ENCODE assay signal across 11 cellular contexts in genomic region chr5:76371955-76372319, GRCh38. TPM values are rescaled to one million over a fixed set of nuclear protein-coding genes. Genes with fewer than 3 reads are reported as not detected.
DNase-seq lines count a peak whose midpoint lies in the region; ATAC-seq and TF ChIP-seq lines count a peak whose summit lies in the region.
"Had no signal": no experiment of that assay in that cellular context is flagged by ENCODE, and none has a peak within 500 bp of the region (broad histone marks: within the 10 kb centered on the region; RNA-seq: fewer than 3 reads in every experiment).

No MANE protein-coding gene starts in this region.

- H3K4me3 ChIP-seq in PC-9 = peak overlapping the region; percentile 13; the same call in 1 of the 2 replicates
- no peak overlapping the region for H3K4me3 ChIP-seq in epithelial cell of esophagus (ENCODE audit: low read length)

- H3K4me2 ChIP-seq in PC-9 = peak overlapping the region; percentile 74

- H3K27ac Mint-ChIP-seq in Calu3 (ENCODE audit: unreplicated experiment) = no peak overlapping the region
- peak overlapping the region; percentile 7 for H3K27ac Mint-ChIP-seq in mesothelial cell of epicardium
- H3K27ac Mint-ChIP-seq: activated T-cell treated with anti-CD3 and anti-CD28 coated beads, Interleukin-2, amount 50 U/mL, for 24 hours had no signal

- H3K27me3 ChIP-seq in PC-9 (ENCODE audit: insufficient read depth, low read depth) = no peaks in the 10 kb centered on the region

- intact Hi-C loops in Calu3 (cut with micrococcal nuclease; ENCODE audit: unreplicated experiment) (no loop called here), PC-9 (cut with micrococcal nuclease; ENCODE audit: unreplicated experiment) (loop anchor here (2.0 kb wide), 1 partner anchor 31 kb away; the partner anchor contains the start of gene IQGAP2)

- no peak for TF ChIP-seq CTCF in Calu3 (IDR thresholded peaks at IDR 0.05; ENCODE audit: unreplicated experiment)
- no peak for TF ChIP-seq CTCF in PC-9 (conservative IDR thresholded peaks at IDR 0.05)
- no peak for TF ChIP-seq CTCF in epithelial cell of esophagus (IDR thresholded peaks at IDR 0.05; ENCODE audit: insufficient read depth, low read depth, low read length, missing control alignments)
- TF ChIP-seq CTCF in mesothelial cell of epicardium (IDR thresholded peaks at IDR 0.05; ENCODE audit: unreplicated experiment) = no peak

- no TSS peak for BruUV-seq in Calu3 (replicated peaks; lab: Mats Ljungman, UMichigan)
- no TSS peak for BruUV-seq in PC-9 (replicated peaks; lab: Mats Ljungman, UMichigan)

- H4K20me1 ChIP-seq in PC-9 (ENCODE audit: insufficient read depth) = no peaks in the 10 kb centered on the region

- H3K4me3 Mint-ChIP-seq in Calu3 (ENCODE audit: low read depth, unreplicated experiment) (no peak overlapping the region), mesothelial cell of epicardium (no peak overlapping the region)
- no peak overlapping the region for H3K4me3 Mint-ChIP-seq in activated T-cell treated with anti-CD3 and anti-CD28 coated beads, Interleukin-2, amount 50 U/mL, for 4 hours
- H3K4me3 Mint-ChIP-seq: activated T-cell treated with anti-CD3 and anti-CD28 coated beads, Interleukin-2, amount 50 U/mL, for 24 hours had no signal

- H2AFZ ChIP-seq in PC-9 = peak overlapping the region; percentile 59; the same call in 1 of the 2 replicates

- H3K9me2 ChIP-seq in PC-9 (ENCODE audit: insufficient read depth) = no peaks in the 10 kb centered on the region

- H3K79me2 ChIP-seq in PC-9 (ENCODE audit: low read depth) = no peaks in the 10 kb centered on the region

- H3K36me3 Mint-ChIP-seq in Calu3 (ENCODE audit: insufficient read depth, unreplicated experiment) = no peaks in the 10 kb centered on the region
- no peaks in the 10 kb centered on the region for H3K36me3 Mint-ChIP-seq in mesothelial cell of epicardium
- H3K36me3 Mint-ChIP-seq in activated T-cell treated with anti-CD3 and anti-CD28 coated beads, Interleukin-2, amount 50 U/mL, for 4 hours (ENCODE audit: insufficient read depth) = no peaks in the 10 kb centered on the region

- peaks cover 22% of the 10 kb centered on the region for H3K4me1 Mint-ChIP-seq in Calu3 (ENCODE audit: low read depth, unreplicated experiment)
- peaks cover 17% of the 10 kb centered on the region for H3K4me1 Mint-ChIP-seq in mesothelial cell of epicardium
- peaks cover 14% of the 10 kb centered on the region for H3K4me1 Mint-ChIP-seq in activated T-cell treated with anti-CD3 and anti-CD28 coated beads, Interleukin-2, amount 50 U/mL, for 4 hours (ENCODE audit: low read depth)

- peak; percentile 10 for DNase-seq in Calu3
- DNase-seq in PC-9 = peak; percentile 16 to 61
- peak; percentile 42 for DNase-seq in epithelial cell of esophagus (ENCODE audit: low read depth)
- DNase-seq in mesothelial cell of epicardium (ENCODE audit: low spot score in 2 of 2, unreplicated experiment in 2 of 2) = no peak
- no peak for DNase-seq in activated CD4-positive, CD25-positive, alpha-beta regulatory T cell (lab: John Stamatoyannopoulos, UW)
- DNase-seq in HPDE6-E6E7 (ENCODE audit: extremely low spot score) = no peak
- DNase-seq in activated T-cell treated with anti-CD3 and anti-CD28 coated beads, Interleukin-2, amount 50 U/mL, for 4 hours = no peak
- DNase-seq: activated T-cell treated with anti-CD3 and anti-CD28 coated beads, Interleukin-2, amount 50 U/mL, for 24 hours; NCI-H1694; NCI-H510A had no signal

- H3K27ac ChIP-seq in PC-9 = peak overlapping the region; percentile 81

- peaks cover 21% of the 10 kb centered on the region for H3K4me1 ChIP-seq in PC-9 (replicated peaks; ENCODE audit: insufficient read depth)

- no peaks in the 10 kb centered on the region for H3K36me3 ChIP-seq in PC-9 (ENCODE audit: low read depth)

- POLR2A ChIA-PET in PC-9 (lab: Charles Lee; ENCODE audit: unreplicated experiment) = no interaction called here

- H3K27me3 Mint-ChIP-seq in Calu3 (ENCODE audit: unreplicated experiment) = no peaks in the 10 kb centered on the region
- H3K27me3 Mint-ChIP-seq in mesothelial cell of epicardium (ENCODE audit: low read depth) = no peaks in the 10 kb centered on the region
- H3K27me3 Mint-ChIP-seq in activated T-cell treated with anti-CD3 and anti-CD28 coated beads, Interleukin-2, amount 50 U/mL, for 4 hours (ENCODE audit: low read depth) = no peaks in the 10 kb centered on the region
- H3K27me3 Mint-ChIP-seq: activated T-cell treated with anti-CD3 and anti-CD28 coated beads, Interleukin-2, amount 50 U/mL, for 24 hours had no signal

- H3F3A ChIP-seq in PC-9 (ENCODE audit: insufficient read depth, low read depth) = peaks cover 27% of the 10 kb centered on the region; the same call in 1 of the 2 replicates

- ATAC-seq in HG03039 (IDR thresholded peaks at IDR 0.05; ENCODE audit: unreplicated experiment) = no peak
- ATAC-seq in activated T-cell treated with anti-CD3 and anti-CD28 coated beads, Interleukin-2, amount 50 U/mL, for 4 hours = no peak

- peaks cover 3% of the 10 kb centered on the region for H3K9me3 Mint-ChIP-seq in Calu3 (ENCODE audit: low read depth, unreplicated experiment)
- H3K9me3 Mint-ChIP-seq in mesothelial cell of epicardium = no peaks in the 10 kb centered on the region
- no peaks in the 10 kb centered on the region for H3K9me3 Mint-ChIP-seq in activated T-cell treated with anti-CD3 and anti-CD28 coated beads, Interleukin-2, amount 50 U/mL, for 4 hours

- H3K9me3 ChIP-seq in PC-9 (ENCODE audit: insufficient read depth, low read depth) = no peaks in the 10 kb centered on the region

- CTCF ChIA-PET in Calu3 (lab: Charles Lee) (interaction anchor here (0.6 to 0.9 kb wide), 2 partner anchors 20 to 31 kb away, joined by 4 read pairs; no protein-coding TSS in a partner anchor), PC-9 (lab: Charles Lee) (no interaction called here)

RNA-seq across cellular contexts. Expression of gene IQGAP2, which starts 31.1 kb away (rescaled TPM):
- total RNA-seq in Calu3 (2022) = 13.4 and 25.0 TPM in 2 replicates
- not detected in 2 replicates for total RNA-seq in PC-9 (2021)
- 13.9 to 16.0 TPM (median 15.2 TPM) in 3 replicates for total RNA-seq in mesothelial cell of epicardium
- 10 to 100 TPM; 34.8 to 59.4 (median 38.3) TPM for total RNA-seq in activated T-cell treated with anti-CD3 and anti-CD28 coated beads, Interleukin-2, amount 50 U/mL, for 4 hours

Comparison
In these comparisons a context has a peak if more than half of its experiments do, and no peak if none do; other contexts are left out.
1. DNase-seq: peak in Calu3 (single experiment), PC-9 (2 of 2) and epithelial cell of esophagus (single experiment); none in mesothelial cell of epicardium (0 of 2), activated CD4-positive, CD25-positive, alpha-beta regulatory T cell (0 of 4), HPDE6-E6E7 (single experiment) and activated T-cell treated with anti-CD3 and anti-CD28 coated beads, Interleukin-2, amount 50 U/mL, for 4 hours (single experiment).
2. RNA of gene IQGAP2, which starts 31.1 kb away (total RNA-seq): 34.8 to 59.4 TPM in activated T-cell treated with anti-CD3 and anti-CD28 coated beads, Interleukin-2, amount 50 U/mL, for 4 hours, 13.9 to 16.0 TPM in mesothelial cell of epicardium and 13.4 to 25.0 TPM in Calu3; not detected in PC-9; every median in the first group is over 10 times any median in the second.